In the genomic region with DNA sequence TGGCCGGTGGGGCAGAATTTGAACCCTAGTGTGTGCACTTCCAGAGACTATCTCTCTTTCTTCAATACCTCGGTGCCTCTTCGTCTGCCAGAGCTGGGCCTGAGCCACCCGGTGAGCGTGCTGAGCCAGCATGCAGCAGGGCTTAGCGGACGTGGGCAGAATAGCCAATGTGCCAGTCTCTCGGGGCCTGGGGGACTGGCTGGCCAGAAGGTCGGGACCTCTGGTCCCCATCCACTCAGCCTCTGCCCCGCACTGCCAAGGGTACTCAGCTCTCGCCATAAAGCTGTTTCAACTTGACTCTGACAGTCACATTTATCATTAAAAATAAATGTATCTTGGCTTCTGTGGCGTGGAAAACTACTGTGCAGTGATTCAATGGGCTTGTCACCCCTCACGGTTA, we compare ENCODE assay signal across 2 cellular contexts.
TF ChIP-seq lines count a peak whose summit lies in the region.

No MANE protein-coding gene starts in this region.

TF ChIP-seq in SK-N-SH, 30 proteins besides CTCF, POLR2A, EP300 and RAD21 (continued from another document):
- TF ChIP-seq, protein P1, sequence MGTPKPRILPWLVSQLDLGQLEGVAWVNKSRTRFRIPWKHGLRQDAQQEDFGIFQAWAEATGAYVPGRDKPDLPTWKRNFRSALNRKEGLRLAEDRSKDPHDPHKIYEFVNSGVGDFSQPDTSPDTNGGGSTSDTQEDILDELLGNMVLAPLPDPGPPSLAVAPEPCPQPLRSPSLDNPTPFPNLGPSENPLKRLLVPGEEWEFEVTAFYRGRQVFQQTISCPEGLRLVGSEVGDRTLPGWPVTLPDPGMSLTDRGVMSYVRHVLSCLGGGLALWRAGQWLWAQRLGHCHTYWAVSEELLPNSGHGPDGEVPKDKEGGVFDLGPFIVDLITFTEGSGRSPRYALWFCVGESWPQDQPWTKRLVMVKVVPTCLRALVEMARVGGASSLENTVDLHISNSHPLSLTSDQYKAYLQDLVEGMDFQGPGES (IDR thresholded peaks at IDR 0.05; ENCODE audit: low read depth, low read length), result no peak
- TF ChIP-seq FOXJ3 (CRISPR knock-in tag; IDR thresholded peaks at IDR 0.05), result no peak
- no peak for TF ChIP-seq GATA2 (CRISPR knock-in tag; IDR thresholded peaks at IDR 0.05)
- no peak for TF ChIP-seq ELF1 (IDR thresholded peaks at IDR 0.05)
- TF ChIP-seq TCF12 (IDR thresholded peaks at IDR 0.05), result no peak
- TF ChIP-seq, protein P2, sequence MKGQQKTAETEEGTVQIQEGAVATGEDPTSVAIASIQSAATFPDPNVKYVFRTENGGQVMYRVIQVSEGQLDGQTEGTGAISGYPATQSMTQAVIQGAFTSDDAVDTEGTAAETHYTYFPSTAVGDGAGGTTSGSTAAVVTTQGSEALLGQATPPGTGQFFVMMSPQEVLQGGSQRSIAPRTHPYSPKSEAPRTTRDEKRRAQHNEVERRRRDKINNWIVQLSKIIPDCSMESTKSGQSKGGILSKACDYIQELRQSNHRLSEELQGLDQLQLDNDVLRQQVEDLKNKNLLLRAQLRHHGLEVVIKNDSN (IDR thresholded peaks at IDR 0.05; ENCODE audit: borderline replicate concordance, low read depth), result no peak
- TF ChIP-seq MXI1 (IDR thresholded peaks at IDR 0.05; ENCODE audit: low read depth, low read length), result no peak
- TF ChIP-seq FOSL2 (IDR thresholded peaks at IDR 0.05; ENCODE audit: borderline replicate concordance, low read depth), result no peak
- TF ChIP-seq, protein P3, sequence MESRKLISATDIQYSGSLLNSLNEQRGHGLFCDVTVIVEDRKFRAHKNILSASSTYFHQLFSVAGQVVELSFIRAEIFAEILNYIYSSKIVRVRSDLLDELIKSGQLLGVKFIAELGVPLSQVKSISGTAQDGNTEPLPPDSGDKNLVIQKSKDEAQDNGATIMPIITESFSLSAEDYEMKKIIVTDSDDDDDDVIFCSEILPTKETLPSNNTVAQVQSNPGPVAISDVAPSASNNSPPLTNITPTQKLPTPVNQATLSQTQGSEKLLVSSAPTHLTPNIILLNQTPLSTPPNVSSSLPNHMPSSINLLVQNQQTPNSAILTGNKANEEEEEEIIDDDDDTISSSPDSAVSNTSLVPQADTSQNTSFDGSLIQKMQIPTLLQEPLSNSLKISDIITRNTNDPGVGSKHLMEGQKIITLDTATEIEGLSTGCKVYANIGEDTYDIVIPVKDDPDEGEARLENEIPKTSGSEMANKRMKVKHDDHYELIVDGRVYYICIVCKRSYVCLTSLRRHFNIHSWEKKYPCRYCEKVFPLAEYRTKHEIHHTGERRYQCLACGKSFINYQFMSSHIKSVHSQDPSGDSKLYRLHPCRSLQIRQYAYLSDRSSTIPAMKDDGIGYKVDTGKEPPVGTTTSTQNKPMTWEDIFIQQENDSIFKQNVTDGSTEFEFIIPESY (IDR thresholded peaks at IDR 0.05; ENCODE audit: borderline replicate concordance, low read depth), result no peak

TF ChIP-seq in SK-N-SH treated with all-trans-retinoic acid at 6 μM for 48 hours, 23 proteins besides CTCF, POLR2A, EP300 and RAD21 (continued from another document):
- no peak for TF ChIP-seq ARNTL (CRISPR knock-in tag; IDR thresholded peaks at IDR 0.05; ENCODE audit: borderline replicate concordance, low read depth)
